ENCODE assay signal across 8 cellular contexts in genomic region chr22:35627267-35628041, GRCh38. TPM values are rescaled to one million over a fixed set of nuclear protein-coding genes. Genes with fewer than 3 reads are reported as not detected.
DNase-seq lines count a peak whose midpoint lies in the region; ATAC-seq and TF ChIP-seq lines count a peak whose summit lies in the region.

No MANE protein-coding gene starts in this region.

- H3K27me3 ChIP-seq in duodenal mucosa (ENCODE audit: control insufficient read depth in 1 of 2, insufficient read depth in 2 of 2, low read length in 2 of 2) (no peaks in the 10 kb centered on the region), liver (ENCODE audit: control insufficient read depth in 4 of 4, insufficient read depth in 4 of 4, low read length in 3 of 4) (no peaks in the 10 kb centered on the region)

- ATAC-seq in HG03565 (IDR thresholded peaks at IDR 0.05; ENCODE audit: unreplicated experiment) = no peak

- H3K9me3 ChIP-seq in duodenal mucosa (ENCODE audit: control insufficient read depth in 1 of 2, low read length in 2 of 2) (no peaks in the 10 kb centered on the region), liver (ENCODE audit: control insufficient read depth in 4 of 4, low read length in 3 of 4) (no peaks in the 10 kb centered on the region)

- TF ChIP-seq RAD21 in liver (IDR thresholded peaks at IDR 0.05) = peak; percentile 85 to 88

- H3K36me3 ChIP-seq in duodenal mucosa (ENCODE audit: control insufficient read depth in 1 of 2, insufficient read depth in 2 of 2, low read length in 2 of 2) = no peaks in the 10 kb centered on the region
- no peaks in the 10 kb centered on the region for H3K36me3 ChIP-seq in liver (ENCODE audit: control insufficient read depth in 4 of 4, insufficient read depth in 3 of 4, low read depth in 1 of 4, low read length in 3 of 4)

- peak overlapping the region; percentile 90 to 93 for H3K4me3 ChIP-seq in duodenal mucosa (ENCODE audit: low read depth in 1 of 2, low read length in 2 of 2)
- H3K4me3 ChIP-seq in liver (ENCODE audit: low read depth in 1 of 3, low read length in 3 of 3) = peak overlapping the region; percentile 51 to 97 (median 58)

- WGBS in liver = 1% methylated on average over 21 of the region's 21 CpGs

- peaks cover 8% of the 10 kb centered on the region in 2 donors for H3K4me1 ChIP-seq in duodenal mucosa (ENCODE audit: control insufficient read depth in 1 of 2, insufficient read depth in 2 of 2, low read length in 2 of 2)
- H3K4me1 ChIP-seq in liver (ENCODE audit: control insufficient read depth in 4 of 4, insufficient read depth in 4 of 4, low read length in 3 of 4) = peaks cover 0 to 8% (median 8%) of the 10 kb centered on the region in 4 donors

- H3K27ac ChIP-seq in duodenal mucosa (ENCODE audit: low read depth, low read length) (peak overlapping the region; percentile 73), liver (ENCODE audit: low read depth in 1 of 2, low read length in 2 of 2) (peak overlapping the region; percentile 77 to 92)

- H3K9ac ChIP-seq in duodenal mucosa (ENCODE audit: low read depth in 1 of 2, low read length in 2 of 2) (peak overlapping the region; percentile 91 to 92), liver (ENCODE audit: low read depth in 1 of 2, low read length in 2 of 2) (peak overlapping the region; percentile 22 to 49)

- peak; percentile 53 for DNase-seq in NCI-H82 (lab: John Stamatoyannopoulos, UW)
- no peak for DNase-seq in NCI-H82 treated with DMSO at 0.1 percent for 48 hours (lab: John Stamatoyannopoulos, UW; ENCODE audit: unreplicated experiment)
- peak; percentile 56 for DNase-seq in NCI-H2107 treated with DMSO at 0.1 percent for 48 hours (lab: John Stamatoyannopoulos, UW; ENCODE audit: unreplicated experiment)
- DNase-seq in activated CD4-positive, alpha-beta T cell treated with anti-CD3 and anti-CD28 coated beads, Interleukin-2, amount 50 U/mL, for 1 hour = peak; percentile 43
- DNase-seq in stimulated activated CD4-positive, alpha-beta T cell treated with anti-CD3 and anti-CD28 coated beads, Interleukin-4, amount 100 ng/mL, for 4 hours = peak; percentile 52 to 53

- TF ChIP-seq CTCF in liver (IDR thresholded peaks at IDR 0.05; ENCODE audit: low read depth, low read length, missing input control) = peak; percentile 59

TF ChIP-seq in liver, 16 proteins besides CTCF, POLR2A, EP300 and RAD21:
- TF ChIP-seq TAF1 (conservative IDR thresholded peaks at IDR 0.05) (peak; percentile 51), FOXA2 (IDR thresholded peaks at IDR 0.05) (no peak), MAX (IDR thresholded peaks at IDR 0.05) (peak; percentile 47), YY1 (IDR thresholded peaks at IDR 0.05) (peak; percentile 71), HNF4A (conservative IDR thresholded peaks at IDR 0.05) (peak; percentile 28 to 60), JUND (IDR thresholded peaks at IDR 0.05) (no peak), REST (IDR thresholded peaks at IDR 0.05) (peak; percentile 49), SP1 (IDR thresholded peaks at IDR 0.05) (peak; percentile 35), RXRA (IDR thresholded peaks at IDR 0.05) (peak; percentile 11 to 40)

RNA-seq across cellular contexts. Expression of gene MB, which starts 10.3 kb away (rescaled TPM):
- total RNA-seq in liver = under 1 TPM in 1 of 2 donors, not detected in 1; 0.25 TPM
- under 1 TPM in 1 of 2 donors, not detected in 1; 0.13 TPM for polyA plus RNA-seq in liver

RNA-seq across cellular contexts. Expression of gene APOL6, which starts 20.8 kb away (rescaled TPM):
- total RNA-seq in liver = 10 to 100 TPM; 13.7 to 80.1 TPM
- polyA plus RNA-seq in liver = 10 to 100 TPM; 10.3 to 20.8 TPM
